Comparison of ENCODE assay signal across 18 cellular contexts in genomic region chr1:46721806-46722205, GRCh38. TPM values are rescaled to one million over a fixed set of nuclear protein-coding genes. Genes with fewer than 3 reads are reported as not detected.
DNase-seq lines count a peak whose midpoint lies in the region; ATAC-seq and TF ChIP-seq lines count a peak whose summit lies in the region.
"Had no signal": no experiment of that assay in that cellular context is flagged by ENCODE, and none has a peak within 500 bp of the region (broad histone marks: within the 10 kb centered on the region; RNA-seq: fewer than 3 reads in every experiment).

No MANE protein-coding gene starts in this region.

- H3K27ac Mint-ChIP-seq in dendritic cell treated with granulocyte-macrophage colony-stimulating factor and Interleukin-4, amounts not matched to agents 40 ng/mL and 50 ng/mL, for 4 days, result peak overlapping the region; percentile 40
- H3K27ac Mint-ChIP-seq in neural crest cell (ENCODE audit: unreplicated experiment) (no peak overlapping the region), type B pancreatic cell (peak overlapping the region; percentile 9)
- H3K27ac Mint-ChIP-seq: HFFc6 had no signal

- no peak for TF ChIP-seq CTCF in neural crest cell (conservative IDR thresholded peaks at IDR 0.05)
- no peak for TF ChIP-seq CTCF in type B pancreatic cell (conservative IDR thresholded peaks at IDR 0.05)

- intact Hi-C loops in dendritic cell treated with granulocyte-macrophage colony-stimulating factor and Interleukin-4, amounts not matched to agents 40 ng/mL and 50 ng/mL, for 4 days (cut with micrococcal nuclease), result no loop called here

- H3K36me3 Mint-ChIP-seq in dendritic cell treated with granulocyte-macrophage colony-stimulating factor and Interleukin-4, amounts not matched to agents 40 ng/mL and 50 ng/mL, for 4 days (ENCODE audit: low read depth), result peaks cover 24% of the 10 kb centered on the region
- H3K36me3 Mint-ChIP-seq in neural crest cell (ENCODE audit: low read depth) (no peaks in the 10 kb centered on the region), type B pancreatic cell (no peaks in the 10 kb centered on the region)
- peaks cover 6% of the 10 kb centered on the region for H3K36me3 Mint-ChIP-seq in activated T-cell treated with anti-CD3 and anti-CD28 coated beads, Interleukin-2, amount 50 U/mL, for 4 hours (ENCODE audit: insufficient read depth)

- no peaks in the 10 kb centered on the region for H3K9me3 Mint-ChIP-seq in dendritic cell treated with granulocyte-macrophage colony-stimulating factor and Interleukin-4, amounts not matched to agents 40 ng/mL and 50 ng/mL, for 4 days
- H3K9me3 Mint-ChIP-seq in neural crest cell (no peaks in the 10 kb centered on the region), type B pancreatic cell (no peaks in the 10 kb centered on the region)
- peaks cover 3% of the 10 kb centered on the region for H3K9me3 Mint-ChIP-seq in activated T-cell treated with anti-CD3 and anti-CD28 coated beads, Interleukin-2, amount 50 U/mL, for 4 hours
- H3K9me3 Mint-ChIP-seq: HFFc6 had no signal

- DNase-seq in HT-29 (ENCODE audit: low spot score) (peak; percentile 21), neural crest cell (ENCODE audit: low read depth, low spot score) (no peak), type B pancreatic cell (ENCODE audit: extremely low spot score, unreplicated experiment) (no peak), ureter (ENCODE audit: low spot score) (no peak), OCI-M1 (lab: John Stamatoyannopoulos, UW) (no peak), NCI-H748 (lab: John Stamatoyannopoulos, UW; ENCODE audit: unreplicated experiment) (no peak)
- no peak for DNase-seq in activated T-cell treated with anti-CD3 and anti-CD28 coated beads, Interleukin-2, amount 50 U/mL, for 4 hours
- DNase-seq: ACHN; CD8-positive, alpha-beta memory T cell; COR-L47; DMS 273 treated with DMSO at 0.1 percent for 48 hours; DMS53; GOT3; H7; HFFc6 had no signal

- H3K27me3 Mint-ChIP-seq in dendritic cell treated with granulocyte-macrophage colony-stimulating factor and Interleukin-4, amounts not matched to agents 40 ng/mL and 50 ng/mL, for 4 days, result peaks cover 9% of the 10 kb centered on the region
- H3K27me3 Mint-ChIP-seq in neural crest cell (ENCODE audit: low read depth), result peaks cover 28% of the 10 kb centered on the region
- peaks cover 8% of the 10 kb centered on the region for H3K27me3 Mint-ChIP-seq in type B pancreatic cell
- peaks cover 15% of the 10 kb centered on the region for H3K27me3 Mint-ChIP-seq in activated T-cell treated with anti-CD3 and anti-CD28 coated beads, Interleukin-2, amount 50 U/mL, for 4 hours (ENCODE audit: low read depth)

- no peak for ATAC-seq in activated T-cell treated with anti-CD3 and anti-CD28 coated beads, Interleukin-2, amount 50 U/mL, for 4 hours
- ATAC-seq: HCT116 had no signal

- no peak overlapping the region for H3K4me3 Mint-ChIP-seq in dendritic cell treated with granulocyte-macrophage colony-stimulating factor and Interleukin-4, amounts not matched to agents 40 ng/mL and 50 ng/mL, for 4 days
- peak overlapping the region; percentile 61 for H3K4me3 Mint-ChIP-seq in neural crest cell
- no peak overlapping the region for H3K4me3 Mint-ChIP-seq in type B pancreatic cell
- H3K4me3 Mint-ChIP-seq in activated T-cell treated with anti-CD3 and anti-CD28 coated beads, Interleukin-2, amount 50 U/mL, for 4 hours, result no peak overlapping the region
- H3K4me3 Mint-ChIP-seq: CD14-positive monocyte, HFFc6 had no signal

- H3K4me1 Mint-ChIP-seq in dendritic cell treated with granulocyte-macrophage colony-stimulating factor and Interleukin-4, amounts not matched to agents 40 ng/mL and 50 ng/mL, for 4 days (ENCODE audit: low read depth), result peaks cover 30% of the 10 kb centered on the region
- H3K4me1 Mint-ChIP-seq in neural crest cell, result peaks cover 23% of the 10 kb centered on the region
- peaks cover 21% of the 10 kb centered on the region for H3K4me1 Mint-ChIP-seq in type B pancreatic cell (ENCODE audit: unreplicated experiment)
- peaks cover 28% of the 10 kb centered on the region for H3K4me1 Mint-ChIP-seq in activated T-cell treated with anti-CD3 and anti-CD28 coated beads, Interleukin-2, amount 50 U/mL, for 4 hours (ENCODE audit: low read depth)

RNA-seq across cellular contexts. Expression of gene EFCAB14, which starts 2.9 kb away (rescaled TPM):
- total RNA-seq in HT-29 (2014; rRNA removed; shearing (Covaris generic)), result 34.2 and 42.6 TPM in 2 replicates
- 33.1 and 33.2 TPM in 2 replicates for total RNA-seq in neural crest cell
- 64.6 and 101 TPM in 2 replicates for total RNA-seq in type B pancreatic cell (ENCODE audit: low replicate concordance)
- total RNA-seq in activated T-cell treated with anti-CD3 and anti-CD28 coated beads, Interleukin-2, amount 50 U/mL, for 4 hours, result 10 to 100 TPM; 46.8 to 48.6 (median 48.4) TPM
- total RNA-seq in ureter, result 196 TPM

RNA-seq across cellular contexts. Expression of gene TEX38, which starts 50.2 kb away (rescaled TPM):
- total RNA-seq in HT-29 (2014; rRNA removed; shearing (Covaris generic)), result 0.20 TPM in 1 of 2 replicates, not detected in the other
- total RNA-seq in neural crest cell (0.26 TPM in 1 of 2 replicates, not detected in the other), type B pancreatic cell (ENCODE audit: low replicate concordance) (not detected in 2 replicates), ureter (0.39 TPM)
- not detected for total RNA-seq in activated T-cell treated with anti-CD3 and anti-CD28 coated beads, Interleukin-2, amount 50 U/mL, for 4 hours
- total RNA-seq: CD8-positive, alpha-beta memory T cell; H7 had no signal

RNA-seq across cellular contexts. Expression of gene ATPAF1, which starts 53.6 kb away (rescaled TPM):
- total RNA-seq in HT-29 (2014; rRNA removed; shearing (Covaris generic)), result 39.2 and 47.7 TPM in 2 replicates
- total RNA-seq in neural crest cell, result 67.8 and 69.3 TPM in 2 replicates
- 45.9 and 55.7 TPM in 2 replicates for total RNA-seq in type B pancreatic cell (ENCODE audit: low replicate concordance)
- total RNA-seq in activated T-cell treated with anti-CD3 and anti-CD28 coated beads, Interleukin-2, amount 50 U/mL, for 4 hours, result 10 to 100 TPM; 35.7 to 42.5 (median 39.3) TPM
- total RNA-seq in ureter, result 42.5 TPM
